In the genomic region with DNA sequence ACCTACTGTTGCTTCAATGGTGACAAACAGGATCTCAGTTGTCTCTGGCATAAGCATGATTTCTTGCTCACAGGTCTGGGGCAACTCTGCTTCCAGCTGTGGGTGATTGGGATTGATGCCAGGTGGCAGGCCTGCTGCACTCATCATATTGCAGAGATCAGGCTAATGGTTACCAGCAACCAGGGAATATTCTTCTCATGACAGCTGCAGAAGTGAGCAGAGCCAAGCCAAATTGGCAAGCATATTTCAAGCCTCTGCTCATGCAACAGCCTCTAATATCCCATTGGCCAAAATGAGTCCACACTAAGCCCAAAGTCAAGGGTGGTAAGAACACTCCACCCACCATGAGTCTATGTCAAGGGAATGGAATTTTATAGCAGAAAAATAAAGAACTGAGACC, we compare ENCODE assay signal across 17 cellular contexts. TPM values are rescaled to one million over a fixed set of nuclear protein-coding genes. Genes with fewer than 3 reads are reported as not detected.
DNase-seq lines count a peak whose midpoint lies in the region; ATAC-seq and TF ChIP-seq lines count a peak whose summit lies in the region.
"Had no signal": no experiment of that assay in that cellular context is flagged by ENCODE, and none has a peak within 500 bp of the region (broad histone marks: within the 10 kb centered on the region; RNA-seq: fewer than 3 reads in every experiment).

No MANE protein-coding gene starts in this region.

- no peaks in the 10 kb centered on the region for H3K36me3 Mint-ChIP-seq in T-helper 17 cell (ENCODE audit: low read depth)

- H3K4me3 Mint-ChIP-seq in T-helper 17 cell, result no peak overlapping the region
- H3K4me3 Mint-ChIP-seq: activated CD4-positive, alpha-beta T cell treated with anti-CD3 and anti-CD28 coated beads, Interleukin-2, amount 10 ng/mL, durations not matched to agents 24 days and 14 days; H9 had no signal

- no peaks in the 10 kb centered on the region for H3K27me3 ChIP-seq in A673 (replicated peaks; ENCODE audit: insufficient read depth, low read depth, low read length, poor library complexity)
- H3K27me3 ChIP-seq: BLaER1 treated with 17β-estradiol and CSF1 and Interleukin-3, amounts not matched to agents 10 nM and 100 nM; suprapubic skin had no signal

- peak; percentile 18 for DNase-seq in A673 (ENCODE audit: low spot score)
- peak; percentile 48 for DNase-seq in HCEC 1CT
- peak; percentile 87 for DNase-seq in fibroblast of the conjunctiva (ENCODE audit: low read depth)
- no peak for DNase-seq in T-helper 17 cell
- DNase-seq in COR-L47 (lab: John Stamatoyannopoulos, UW), result no peak
- no peak for DNase-seq in posterior cingulate gyrus
- DNase-seq in activated CD8-positive, alpha-beta memory T cell treated with anti-CD3 and anti-CD28 coated beads, Interleukin-2, amount 50 U/mL, for 4 hours, result no peak
- DNase-seq: activated CD4-positive, alpha-beta T cell treated with anti-CD3 and anti-CD28 coated beads, Interleukin-2, amount 10 ng/mL, durations not matched to agents 24 days and 14 days; activated effector memory CD4-positive, alpha-beta T cell treated with Interleukin-2 at 50 U/mL for 16 hours; cortex of kidney; H9; heart right ventricle; mesendoderm; SW 1271 had no signal

- peaks cover 13% of the 10 kb centered on the region for H3K27me3 Mint-ChIP-seq in T-helper 17 cell

- H3K9me3 ChIP-seq in A673 (ENCODE audit: low read depth, low read length, poor library complexity, severe bottlenecking) (peaks cover 12% of the 10 kb centered on the region), T-helper 17 cell (ENCODE audit: control insufficient read depth, low read length, poor library complexity, severe bottlenecking) (no peaks in the 10 kb centered on the region)
- H3K9me3 ChIP-seq: suprapubic skin had no signal

- no peaks in the 10 kb centered on the region for H3K4me1 Mint-ChIP-seq in T-helper 17 cell
- H3K4me1 Mint-ChIP-seq: activated CD4-positive, alpha-beta T cell treated with anti-CD3 and anti-CD28 coated beads, Interleukin-2, amount 10 ng/mL, durations not matched to agents 24 days and 14 days; H9 had no signal

- CTCF ChIA-PET in A673 (lab: Charles Lee), result no interaction called here

- POLR2A ChIA-PET in A673 (lab: Charles Lee; ENCODE audit: low non-redundant PET), result no interaction called here

- intact Hi-C loops in A673 (cut with micrococcal nuclease; ENCODE audit: unreplicated experiment), result no loop called here
- intact Hi-C loops in posterior cingulate gyrus (cut with DNase I), result no loop called here

- H3K4me1 ChIP-seq in A673 (ENCODE audit: insufficient read depth, low read length, poor library complexity, severe bottlenecking), result no peaks in the 10 kb centered on the region
- H3K4me1 ChIP-seq: heart right ventricle, suprapubic skin had no signal

- no peak for TF ChIP-seq CTCF in A673 (conservative IDR thresholded peaks at IDR 0.05; ENCODE audit: low read depth, low read length)

- peak; percentile 79 for ATAC-seq in SK-N-SH treated with all-trans-retinoic acid at 6 μM for 48 hours
- no peak for ATAC-seq in T-helper 17 cell

- H3K27ac ChIP-seq in A673 (ENCODE audit: low read depth, low read length, poor library complexity, severe bottlenecking), result no peak overlapping the region
- H3K27ac ChIP-seq: BLaER1 treated with 17β-estradiol and CSF1 and Interleukin-3, amounts not matched to agents 10 nM and 100 nM; heart right ventricle; suprapubic skin had no signal

- no peak overlapping the region for H3K4me3 ChIP-seq in A673 (ENCODE audit: low read depth, low read length, poor library complexity, severe bottlenecking)
- H3K4me3 ChIP-seq: BLaER1 treated with 17β-estradiol and CSF1 and Interleukin-3, amounts not matched to agents 10 nM and 100 nM; heart right ventricle; suprapubic skin had no signal

- H3K27ac Mint-ChIP-seq in T-helper 17 cell, result no peak overlapping the region
- H3K27ac Mint-ChIP-seq: activated CD4-positive, alpha-beta T cell treated with anti-CD3 and anti-CD28 coated beads, Interleukin-2, amount 10 ng/mL, durations not matched to agents 24 days and 14 days; H9 had no signal

- no TSS peak for BruUV-seq in A673 (replicated peaks; lab: Mats Ljungman, UMichigan)

- H3K36me3 ChIP-seq in A673 (ENCODE audit: insufficient read depth, low read length, poor library complexity, severe bottlenecking), result no peaks in the 10 kb centered on the region
- H3K36me3 ChIP-seq: BLaER1 treated with 17β-estradiol and CSF1 and Interleukin-3, amounts not matched to agents 10 nM and 100 nM; heart right ventricle; suprapubic skin had no signal

TF ChIP-seq in SK-N-SH treated with all-trans-retinoic acid at 6 μM for 48 hours, 23 proteins besides CTCF, POLR2A, EP300 and RAD21:
- TF ChIP-seq ZNF70 (CRISPR knock-in tag; IDR thresholded peaks at IDR 0.05) (no peak), BACH2 (CRISPR knock-in tag; IDR thresholded peaks at IDR 0.05; ENCODE audit: borderline replicate concordance) (no peak), ARNTL (CRISPR knock-in tag; IDR thresholded peaks at IDR 0.05; ENCODE audit: borderline replicate concordance, low read depth) (no peak), ZC3H10 (CRISPR knock-in tag; IDR thresholded peaks at IDR 0.05) (no peak), ZFP3 (CRISPR knock-in tag; IDR thresholded peaks at IDR 0.05) (no peak), ZNF8 (CRISPR knock-in tag; IDR thresholded peaks at IDR 0.05) (no peak), OSR1 (CRISPR knock-in tag; IDR thresholded peaks at IDR 0.05) (no peak), TOX (CRISPR knock-in tag; IDR thresholded peaks at IDR 0.05; ENCODE audit: borderline replicate concordance) (no peak), CSDC2 (CRISPR knock-in tag; IDR thresholded peaks at IDR 0.05) (no peak), ISL1 (CRISPR knock-in tag; IDR thresholded peaks at IDR 0.05) (no peak), RARB (CRISPR knock-in tag; IDR thresholded peaks at IDR 0.05) (no peak), GLIS3 (CRISPR knock-in tag; IDR thresholded peaks at IDR 0.05) (no peak), PPARA (CRISPR knock-in tag; IDR thresholded peaks at IDR 0.05; ENCODE audit: borderline replicate concordance) (no peak), ESRRG (CRISPR knock-in tag; IDR thresholded peaks at IDR 0.05) (no peak), ZFP30 (CRISPR knock-in tag; IDR thresholded peaks at IDR 0.05) (no peak), TCF4 (CRISPR knock-in tag; IDR thresholded peaks at IDR 0.05; ENCODE audit: borderline replicate concordance) (no peak), ZNF565 (CRISPR knock-in tag; conservative IDR thresholded peaks at IDR 0.05; ENCODE audit: low read depth) (no peak)
- TF ChIP-seq, protein P1, sequence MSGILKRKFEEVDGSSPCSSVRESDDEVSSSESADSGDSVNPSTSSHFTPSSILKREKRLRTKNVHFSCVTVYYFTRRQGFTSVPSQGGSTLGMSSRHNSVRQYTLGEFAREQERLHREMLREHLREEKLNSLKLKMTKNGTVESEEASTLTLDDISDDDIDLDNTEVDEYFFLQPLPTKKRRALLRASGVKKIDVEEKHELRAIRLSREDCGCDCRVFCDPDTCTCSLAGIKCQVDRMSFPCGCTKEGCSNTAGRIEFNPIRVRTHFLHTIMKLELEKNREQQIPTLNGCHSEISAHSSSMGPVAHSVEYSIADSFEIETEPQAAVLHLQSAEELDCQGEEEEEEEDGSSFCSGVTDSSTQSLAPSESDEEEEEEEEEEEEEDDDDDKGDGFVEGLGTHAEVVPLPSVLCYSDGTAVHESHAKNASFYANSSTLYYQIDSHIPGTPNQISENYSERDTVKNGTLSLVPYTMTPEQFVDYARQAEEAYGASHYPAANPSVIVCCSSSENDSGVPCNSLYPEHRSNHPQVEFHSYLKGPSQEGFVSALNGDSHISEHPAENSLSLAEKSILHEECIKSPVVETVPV (CRISPR knock-in tag; IDR thresholded peaks at IDR 0.05), result no peak
- TF ChIP-seq, protein P2, sequence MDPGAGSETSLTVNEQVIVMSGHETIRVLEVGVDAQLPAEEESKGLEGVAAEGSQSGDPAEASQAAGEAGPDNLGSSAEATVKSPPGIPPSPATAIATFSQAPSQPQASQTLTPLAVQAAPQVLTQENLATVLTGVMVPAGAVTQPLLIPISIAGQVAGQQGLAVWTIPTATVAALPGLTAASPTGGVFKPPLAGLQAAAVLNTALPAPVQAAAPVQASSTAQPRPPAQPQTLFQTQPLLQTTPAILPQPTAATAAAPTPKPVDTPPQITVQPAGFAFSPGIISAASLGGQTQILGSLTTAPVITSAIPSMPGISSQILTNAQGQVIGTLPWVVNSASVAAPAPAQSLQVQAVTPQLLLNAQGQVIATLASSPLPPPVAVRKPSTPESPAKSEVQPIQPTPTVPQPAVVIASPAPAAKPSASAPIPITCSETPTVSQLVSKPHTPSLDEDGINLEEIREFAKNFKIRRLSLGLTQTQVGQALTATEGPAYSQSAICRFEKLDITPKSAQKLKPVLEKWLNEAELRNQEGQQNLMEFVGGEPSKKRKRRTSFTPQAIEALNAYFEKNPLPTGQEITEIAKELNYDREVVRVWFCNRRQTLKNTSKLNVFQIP (CRISPR knock-in tag; IDR thresholded peaks at IDR 0.05; ENCODE audit: borderline replicate concordance, low read depth), result no peak

RNA-seq across cellular contexts. Expression of a gene that starts 26.7 kb away (rescaled TPM):
- total RNA-seq in A673 (2021), result 9.9 and 10.9 TPM in 2 replicates
- 1 to 10 TPM; 7.5 to 9.9 TPM for total RNA-seq in T-helper 17 cell

Comparison
In these comparisons a context has a peak if more than half of its experiments do, and no peak if none do; other contexts are left out.
1. DNase-seq: peak in A673 (single experiment), HCEC 1CT (single experiment) and fibroblast of the conjunctiva (single experiment); none in T-helper 17 cell (0 of 3), COR-L47 (single experiment), posterior cingulate gyrus (0 of 10) and activated CD8-positive, alpha-beta memory T cell treated with anti-CD3 and anti-CD28 coated beads, Interleukin-2, amount 50 U/mL, for 4 hours (single experiment).